Comparison of ENCODE assay signal across 20 cellular contexts in the genomic region with DNA sequence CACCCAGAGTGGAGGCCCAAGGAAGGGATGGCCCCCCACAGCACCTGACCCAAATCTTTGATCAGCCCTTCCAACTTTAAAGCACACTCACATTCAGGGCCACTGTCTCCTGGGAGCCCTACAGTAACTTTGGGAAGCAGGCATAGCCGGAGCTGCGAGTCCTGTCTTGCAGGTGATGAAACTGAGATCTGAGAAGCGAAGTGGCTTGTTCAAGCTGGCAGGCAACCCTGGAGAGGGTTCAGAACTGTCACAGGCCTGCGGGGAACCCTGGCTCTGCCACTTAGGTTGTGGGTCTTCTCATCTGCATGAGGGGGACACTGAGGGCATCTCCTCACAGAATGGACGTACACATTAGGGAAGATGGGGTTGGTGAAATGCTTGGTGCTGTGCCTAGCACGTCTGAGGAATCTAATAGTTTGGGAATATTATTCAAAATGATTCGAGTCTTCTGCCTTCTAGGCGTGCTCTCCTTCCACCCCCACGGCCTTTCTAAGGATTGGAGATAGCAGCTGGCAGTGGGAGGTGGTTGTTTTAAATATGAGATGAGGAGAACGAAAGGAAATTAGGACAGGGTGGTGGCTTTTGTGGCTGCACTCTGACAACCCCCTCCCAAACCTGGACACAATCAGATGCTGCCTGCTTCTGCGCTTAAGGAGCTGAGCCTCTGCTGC.
"Had no signal": no experiment of that assay in that cellular context is flagged by ENCODE, and none has a peak within 500 bp of the region (broad histone marks: within the 10 kb centered on the region; RNA-seq: fewer than 3 reads in every experiment).

No MANE protein-coding gene starts in this region.

- H3K27me3 ChIP-seq: esophagus squamous epithelium, right atrium auricular region had no signal

- DNase-seq: activated CD4-positive, alpha-beta T cell treated with anti-CD3 and anti-CD28 coated beads, Interleukin-2, amount 50 U/mL, for 1 hour; activated CD4-positive, CD25-positive, alpha-beta regulatory T cell; activated CD8-positive, alpha-beta memory T cell treated with anti-CD3 and anti-CD28 coated beads for 24 hours; activated naive CD4-positive, alpha-beta T cell treated with Interleukin-2 at 50 U/mL for 16 hours; aorta; esophagus squamous epithelium; hippocampal formation; kidney; left ventricle myocardium inferior; mesenchymal stem cell; naive thymus-derived CD8-positive, alpha-beta T cell; stimulated activated CD4-positive, alpha-beta T cell treated with anti-CD3 and anti-CD28 coated beads, Interleukin-15, amount 100 ng/mL, for 24 hours; stimulated activated CD4-positive, alpha-beta T cell treated with anti-CD3 and anti-CD28 coated beads, Interleukin-4, amount 100 ng/mL, for 1 hour; stimulated activated naive CD4-positive, alpha-beta T cell treated with Interleukin-2 at 50 U/mL for 16 hours; substantia nigra; trophoblast cell had no signal

- H3K27ac ChIP-seq: esophagus squamous epithelium, left ventricle myocardium inferior, right atrium auricular region had no signal

- H3K4me1 ChIP-seq: left ventricle myocardium inferior had no signal

- H3K4me3 ChIP-seq: esophagus squamous epithelium, left ventricle myocardium inferior, right atrium auricular region, skin epidermis had no signal

- ATAC-seq: naive thymus-derived CD8-positive, alpha-beta T cell had no signal

- FAIRE-seq: colon, endometrium, kidney had no signal

- H3K9me3 ChIP-seq: esophagus squamous epithelium, left ventricle myocardium inferior, right atrium auricular region had no signal
